ENCODE assay signal across 25 cellular contexts in the genomic region with DNA sequence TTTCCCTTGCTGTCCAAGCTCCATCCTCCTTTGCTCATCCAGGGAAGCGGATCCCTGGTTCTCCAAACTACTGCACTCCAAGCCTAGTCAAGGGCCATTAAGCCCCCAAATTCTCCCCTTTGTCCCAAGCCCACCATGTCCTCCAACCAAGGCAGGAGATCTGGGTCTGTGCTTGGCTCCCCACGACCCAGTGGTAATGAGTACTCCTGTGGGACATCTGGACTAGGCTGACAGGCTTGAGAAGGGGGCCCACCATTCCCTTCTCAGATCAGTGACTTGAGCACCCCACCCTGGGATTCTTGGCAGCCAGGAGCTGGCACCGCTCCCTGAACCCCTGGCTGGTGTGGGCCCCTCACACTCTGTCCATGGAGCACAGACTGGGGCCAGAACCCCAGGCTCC. TPM values are rescaled to one million over a fixed set of nuclear protein-coding genes. Genes with fewer than 3 reads are reported as not detected.
"Had no signal": no experiment of that assay in that cellular context is flagged by ENCODE, and none has a peak within 500 bp of the region (broad histone marks: within the 10 kb centered on the region; RNA-seq: fewer than 3 reads in every experiment).

No MANE protein-coding gene starts in this region.

- H3K4me3 Mint-ChIP-seq: activated naive CD8-positive, alpha-beta T cell treated with anti-CD3 and anti-CD28 coated beads, Interleukin-2, amount 10 ng/mL, durations not matched to agents 7 days and 5 days; activated T-helper 1 cell treated with anti-CD3 and anti-CD28 coated beads, Interleukin-12 subunit alpha, Interleukin-12 subunit beta, Interleukin-2, Interleukin-4 antibody, amounts not matched to agents 30 ng/mL and 10 ng/mL and 1 ng/mL, durations not matched to agents 14 hours and 24 hours and 36 hours; nephron; stimulated activated naive CD8-positive, alpha-beta T cell treated with anti-CD3 and anti-CD28 coated beads, Interleukin-15, Interleukin-2, amounts not matched to agents 100 ng/mL and 50 ng/mL, for 24 hours; T-cell; T-helper 2 cell treated with Interferon-gamma antibody and Interleukin-4, amounts not matched to agents 5 μg/mL and 100 μg/mL, for 36 hours had no signal

- ATAC-seq: pancreas, right cardiac atrium, T-cell had no signal

- DNase-seq: activated CD4-positive, alpha-beta T cell treated with anti-CD3 and anti-CD28 coated beads for 1 hour; activated CD4-positive, alpha-beta T cell treated with anti-CD3 and anti-CD28 coated beads, Interleukin-2, amount 50 U/mL, for 1 hour; activated naive CD4-positive, alpha-beta T cell; activated naive CD8-positive, alpha-beta T cell treated with anti-CD3 and anti-CD28 coated beads, Interleukin-2, amount 10 ng/mL, durations not matched to agents 7 days and 5 days; amniotic stem cell; colonic mucosa; foreskin fibroblast; left ventricle myocardium inferior; mammary epithelial cell; pancreas; right cardiac atrium; stimulated activated CD4-positive, alpha-beta T cell treated with anti-CD3 and anti-CD28 coated beads, Interleukin-1b, Interleukin-23, amount 100 ng/mL, for 48 hours; T-cell; uterus had no signal

- H3K9me3 ChIP-seq: breast epithelium, colonic mucosa, left ventricle myocardium inferior, pancreas, tibial nerve, uterus had no signal

- H3K27ac Mint-ChIP-seq: activated naive CD8-positive, alpha-beta T cell treated with anti-CD3 and anti-CD28 coated beads, Interleukin-2, amount 10 ng/mL, durations not matched to agents 7 days and 5 days; activated T-helper 1 cell treated with anti-CD3 and anti-CD28 coated beads, Interleukin-12 subunit alpha, Interleukin-12 subunit beta, Interleukin-2, Interleukin-4 antibody, amounts not matched to agents 30 ng/mL and 10 ng/mL and 1 ng/mL, durations not matched to agents 14 hours and 24 hours and 36 hours; nephron; stimulated activated naive CD8-positive, alpha-beta T cell treated with anti-CD3 and anti-CD28 coated beads, Interleukin-15, Interleukin-2, amounts not matched to agents 100 ng/mL and 50 ng/mL, for 24 hours; T-cell; T-helper 2 cell treated with Interferon-gamma antibody and Interleukin-4, amounts not matched to agents 5 μg/mL and 100 μg/mL, for 36 hours had no signal

- H3K4me1 ChIP-seq: breast epithelium, colonic mucosa, tibial nerve, uterus had no signal

- H3K27ac ChIP-seq: breast epithelium, colonic mucosa, left ventricle myocardium inferior, pancreas, tibial nerve, uterus had no signal

- H3K4me3 ChIP-seq: breast epithelium, colonic mucosa, left ventricle myocardium inferior, pancreas, tibial nerve, uterus had no signal

- H3K27me3 ChIP-seq: breast epithelium, colonic mucosa, pancreas, tibial nerve, uterus had no signal

- H3K9me3 Mint-ChIP-seq: activated naive CD8-positive, alpha-beta T cell treated with anti-CD3 and anti-CD28 coated beads, Interleukin-2, amount 10 ng/mL, durations not matched to agents 7 days and 5 days; activated T-helper 1 cell treated with anti-CD3 and anti-CD28 coated beads, Interleukin-12 subunit alpha, Interleukin-12 subunit beta, Interleukin-2, Interleukin-4 antibody, amounts not matched to agents 30 ng/mL and 10 ng/mL and 1 ng/mL, durations not matched to agents 14 hours and 24 hours and 36 hours; nephron; stimulated activated naive CD8-positive, alpha-beta T cell treated with anti-CD3 and anti-CD28 coated beads, Interleukin-15, Interleukin-2, amounts not matched to agents 100 ng/mL and 50 ng/mL, for 24 hours; T-cell; T-helper 2 cell treated with Interferon-gamma antibody and Interleukin-4, amounts not matched to agents 5 μg/mL and 100 μg/mL, for 36 hours had no signal

- H3K27me3 Mint-ChIP-seq: stimulated activated naive CD8-positive, alpha-beta T cell treated with anti-CD3 and anti-CD28 coated beads, Interleukin-15, Interleukin-2, amounts not matched to agents 100 ng/mL and 50 ng/mL, for 24 hours; T-cell had no signal

- H3K36me3 ChIP-seq: breast epithelium, uterus had no signal

- H3K4me1 Mint-ChIP-seq: activated naive CD8-positive, alpha-beta T cell treated with anti-CD3 and anti-CD28 coated beads, Interleukin-2, amount 10 ng/mL, durations not matched to agents 7 days and 5 days; T-cell had no signal

RNA-seq across cellular contexts. Expression of a gene that starts 27.0 kb away (rescaled TPM):
- total RNA-seq: epithelial cell of proximal tubule, glomerular endothelial cell, mononuclear cell, pulmonary artery endothelial cell, skeletal muscle tissue had no signal
